28 cellular contexts compared by ENCODE assay signal in genomic region chr20:472137-472846, GRCh38.
"Had no signal": no experiment of that assay in that cellular context is flagged by ENCODE, and none has a peak within 500 bp of the region (broad histone marks: within the 10 kb centered on the region; RNA-seq: fewer than 3 reads in every experiment).

No MANE protein-coding gene starts in this region.

- ATAC-seq: activated CD8-positive, alpha-beta T cell treated with anti-CD3 and anti-CD28 coated beads for 36 hours; activated T-cell treated with anti-CD3 and anti-CD28 coated beads, Interleukin-2, amount 50 U/mL, for 72 hours; foreskin keratinocyte; heart left ventricle; lower lobe of right lung; sciatic nerve; T-helper 17 cell had no signal

- H3K4me3 ChIP-seq: coronary artery, heart left ventricle, lower lobe of right lung, ovary, skin epidermis, suprapubic skin, tibial artery had no signal

- H3K9me3 ChIP-seq: lower lobe of right lung, ovary, suprapubic skin, tibial artery had no signal

- H3K27me3 ChIP-seq: brain microvascular endothelial cell, foreskin keratinocyte, heart left ventricle, ovary, suprapubic skin had no signal

- H3K27ac Mint-ChIP-seq: activated CD8-positive, alpha-beta T cell treated with anti-CD3 and anti-CD28 coated beads for 36 hours; activated naive CD8-positive, alpha-beta T cell treated with anti-CD3 and anti-CD28 coated beads for 36 hours; activated T-cell treated with anti-CD3 and anti-CD28 coated beads, Interleukin-2, amount 50 U/mL, for 72 hours; immature natural killer cell; nephron; T-helper 17 cell had no signal

- FAIRE-seq: astrocyte, endothelial cell of umbilical vein, kidney had no signal

- H3K4me3 Mint-ChIP-seq: activated CD4-positive, alpha-beta T cell treated with anti-CD3 and anti-CD28 coated beads, Interleukin-2, amount 10 ng/mL, durations not matched to agents 24 days and 14 days; activated CD8-positive, alpha-beta T cell treated with anti-CD3 and anti-CD28 coated beads for 36 hours; activated naive CD8-positive, alpha-beta T cell treated with anti-CD3 and anti-CD28 coated beads for 36 hours; activated T-cell treated with anti-CD3 and anti-CD28 coated beads, Interleukin-2, amount 50 U/mL, for 72 hours; immature natural killer cell; nephron; T-helper 17 cell had no signal

- H3K27me3 Mint-ChIP-seq: activated naive CD8-positive, alpha-beta T cell treated with anti-CD3 and anti-CD28 coated beads for 36 hours; progenitor cell of endocrine pancreas had no signal

- DNase-seq: activated CD4-positive, alpha-beta T cell treated with anti-CD3 and anti-CD28 coated beads, Interleukin-2, amount 10 ng/mL, durations not matched to agents 24 days and 14 days; activated CD4-positive, CD25-positive, alpha-beta regulatory T cell treated with anti-CD3 and anti-CD28 coated beads, Interleukin-2, amount 50 U/mL, for 72 hours; activated CD8-positive, alpha-beta T cell treated with anti-CD3 and anti-CD28 coated beads for 36 hours; activated naive CD4-positive, alpha-beta T cell; activated naive CD8-positive, alpha-beta T cell treated with anti-CD3 and anti-CD28 coated beads for 36 hours; activated T-cell treated with anti-CD3 and anti-CD28 coated beads, Interleukin-2, amount 50 U/mL, for 72 hours; amniotic stem cell; brain microvascular endothelial cell; foreskin keratinocyte; heart left ventricle; hypothalamus; immature natural killer cell; kidney; lower lobe of right lung; ovary; stimulated activated CD4-positive, alpha-beta T cell treated with anti-CD3 and anti-CD28 coated beads, Interleukin-4, amount 100 ng/mL, for 4 hours; stimulated activated naive CD4-positive, alpha-beta T cell; T-helper 17 cell; T1000; tibial artery had no signal

- H3K27ac ChIP-seq: brain microvascular endothelial cell, coronary artery, foreskin keratinocyte, heart left ventricle, lower lobe of right lung, ovary, skin epidermis, suprapubic skin, tibial artery had no signal

- H3K36me3 ChIP-seq: lower lobe of right lung, ovary, suprapubic skin had no signal

- H3K4me1 ChIP-seq: foreskin keratinocyte, heart left ventricle, lower lobe of right lung, suprapubic skin, tibial artery had no signal

- H3K4me1 Mint-ChIP-seq: activated naive CD8-positive, alpha-beta T cell treated with anti-CD3 and anti-CD28 coated beads for 36 hours; immature natural killer cell had no signal
